In the genomic region with DNA sequence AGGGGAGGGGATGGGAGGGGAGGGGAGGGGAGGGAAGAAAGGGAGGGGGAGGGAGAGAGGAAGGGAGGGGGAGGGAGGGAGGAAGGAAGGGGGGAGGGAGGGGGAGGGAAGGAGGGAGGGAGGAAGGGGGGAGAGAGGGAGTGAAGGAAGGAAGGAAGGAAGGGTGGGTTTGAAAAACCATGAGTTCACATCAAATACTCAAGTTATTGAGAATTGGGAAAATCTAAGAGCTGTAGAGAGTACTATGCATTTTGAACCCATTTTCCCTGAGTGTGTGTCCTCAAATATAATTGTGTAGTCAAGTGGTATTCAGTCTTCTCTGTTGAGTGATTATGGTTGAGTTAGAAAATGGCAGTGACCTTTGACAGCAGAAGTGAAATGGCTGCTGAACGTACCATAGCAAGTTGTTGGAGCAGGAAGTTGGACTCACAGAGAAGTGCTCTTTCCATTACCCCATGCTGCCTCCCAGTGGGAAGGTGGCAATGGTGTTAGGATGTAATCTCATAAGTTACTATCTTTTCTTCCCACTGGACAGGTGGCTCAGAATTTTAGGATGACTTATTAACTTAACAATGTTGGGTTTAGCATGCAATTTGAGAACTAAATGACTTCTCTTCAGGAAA, we compare ENCODE assay signal across 8 cellular contexts.
DNase-seq lines count a peak whose midpoint lies in the region; ATAC-seq, FAIRE-seq and TF ChIP-seq lines count a peak whose summit lies in the region.

No MANE protein-coding gene starts in this region.

- H4K8ac ChIP-seq in trophoblast cell (ENCODE audit: low read depth, low read length), result no peak overlapping the region

- H2BK5ac ChIP-seq in trophoblast cell (ENCODE audit: low read depth, low read length, poor library complexity), result no peak overlapping the region

- H2BK120ac ChIP-seq in trophoblast cell (ENCODE audit: insufficient read depth, low read length, poor library complexity), result no peak overlapping the region

- WGBS in trophoblast cell (ENCODE audit: extremely low coverage, insufficient coverage, insufficient read length), result no CpG with 5 or more reads among the region's 1 CpG

- H2BK12ac ChIP-seq in trophoblast cell (ENCODE audit: low read length), result no peak overlapping the region

- FAIRE-seq in GM12891 (lab: Jason Lieb, UNC), result peak; percentile 78

- H3K18ac ChIP-seq in trophoblast cell (ENCODE audit: low read length), result no peak overlapping the region

- no peaks in the 10 kb centered on the region for H3K9me3 ChIP-seq in BE2C
- no peaks in the 10 kb centered on the region for H3K9me3 ChIP-seq in SJCRH30 (replicated peaks)
- H3K9me3 ChIP-seq in trophoblast cell (ENCODE audit: insufficient read depth, low read depth, low read length), result no peaks in the 10 kb centered on the region

- H3K4me3 ChIP-seq in BE2C (ENCODE audit: low read depth, low read length), result no peak overlapping the region
- H3K4me3 ChIP-seq in SJCRH30, result no peak overlapping the region
- no peak overlapping the region for H3K4me3 ChIP-seq in trophoblast cell (ENCODE audit: low read depth, low read length)

- no peaks in the 10 kb centered on the region for H3K27me3 ChIP-seq in BE2C
- no peaks in the 10 kb centered on the region for H3K27me3 ChIP-seq in SJCRH30
- no peaks in the 10 kb centered on the region for H3K27me3 ChIP-seq in trophoblast cell (ENCODE audit: insufficient read depth, low read length)

- H3K79me1 ChIP-seq in trophoblast cell (ENCODE audit: low read length), result no peaks in the 10 kb centered on the region

- TF ChIP-seq POLR2A in GM12891 (IDR thresholded peaks at IDR 0.05; ENCODE audit: low read depth, low read length) (no peak), erythroblast (IDR thresholded peaks at IDR 0.05; ENCODE audit: low read length) (no peak)

- H4K12ac ChIP-seq in trophoblast cell (ENCODE audit: low read depth, low read length), result no peak overlapping the region

- H2AFZ ChIP-seq in trophoblast cell (ENCODE audit: insufficient read depth, low read length, poor library complexity), result no peak overlapping the region

- no peak overlapping the region for H2AK5ac ChIP-seq in trophoblast cell (ENCODE audit: low read length)

- H3K23ac ChIP-seq in trophoblast cell (ENCODE audit: low read length), result no peak overlapping the region

- no peak for ATAC-seq in GM18870 (IDR thresholded peaks at IDR 0.05; ENCODE audit: unreplicated experiment)

- DNase-seq in BE2C, result peak; percentile 32
- no peak for DNase-seq in GM12891 (ENCODE audit: insufficient read length, low spot score)
- peak; percentile 28 for DNase-seq in HS-5 (ENCODE audit: low read depth)
- peak; percentile 45 to 69 for DNase-seq in SJCRH30
- peak; percentile 19 to 47 for DNase-seq in erythroblast (lab: John Stamatoyannopoulos, UW)
- peak; percentile 78 to 90 for DNase-seq in trophoblast cell
- no peak for DNase-seq in DMS153 (lab: John Stamatoyannopoulos, UW)

- H3K79me2 ChIP-seq in trophoblast cell (ENCODE audit: control insufficient read depth, insufficient read depth, low read length, poor library complexity), result no peaks in the 10 kb centered on the region

- no peak overlapping the region for H3K4ac ChIP-seq in trophoblast cell (ENCODE audit: low read depth, low read length)

- no peak overlapping the region for H4K91ac ChIP-seq in trophoblast cell (ENCODE audit: low read depth, low read length)

- H3K36me3 ChIP-seq in BE2C (no peaks in the 10 kb centered on the region), SJCRH30 (no peaks in the 10 kb centered on the region), trophoblast cell (ENCODE audit: control insufficient read depth in 1 of 2, insufficient read depth in 2 of 2, low read length in 2 of 2) (no peaks in the 10 kb centered on the region)

- peak; percentile 60 for TF ChIP-seq CTCF in BE2C (IDR thresholded peaks at IDR 0.05; ENCODE audit: low read depth, low read length)

- no peak overlapping the region for H3K14ac ChIP-seq in trophoblast cell (ENCODE audit: low read length)

- H3K4me2 ChIP-seq in trophoblast cell (ENCODE audit: low read length), result no peak overlapping the region

- no peak overlapping the region for H3K9ac ChIP-seq in trophoblast cell (ENCODE audit: low read length)

- H3K4me1 ChIP-seq in BE2C, result no peaks in the 10 kb centered on the region
- H3K4me1 ChIP-seq in SJCRH30, result peaks cover 29% of the 10 kb centered on the region
- H3K4me1 ChIP-seq in trophoblast cell (ENCODE audit: control insufficient read depth in 1 of 2, insufficient read depth in 2 of 2, low read length in 2 of 2), result peaks cover 0 to 3% of the 10 kb centered on the region in 2 experiments

- H3K27ac ChIP-seq in SJCRH30, result no peak overlapping the region
- H3K27ac ChIP-seq in trophoblast cell (ENCODE audit: low read depth, low read length), result no peak overlapping the region

TF ChIP-seq in GM12891, 5 proteins besides CTCF, POLR2A, EP300 and RAD21:
- TF ChIP-seq POLR2AphosphoS5 (IDR thresholded peaks at IDR 0.05; ENCODE audit: low read depth, low read length) (no peak), SPI1 (IDR thresholded peaks at IDR 0.05; ENCODE audit: low read depth, low read length) (no peak), TAF1 (IDR thresholded peaks at IDR 0.05; ENCODE audit: low read depth, low read length) (no peak), POU2F2 (IDR thresholded peaks at IDR 0.05; ENCODE audit: low read depth, low read length) (no peak), PAX5 (IDR thresholded peaks at IDR 0.05; ENCODE audit: insufficient read depth, low read length, severe bottlenecking) (no peak)

Comparison
In these comparisons a context has a peak if more than half of its experiments do, and no peak if none do; other contexts are left out.
1. DNase-seq: peak in BE2C (single experiment), HS-5 (single experiment), SJCRH30 (2 of 2), erythroblast (2 of 2) and trophoblast cell (2 of 2); none in GM12891 (single experiment) and DMS153 (single experiment).